Comparison of ENCODE assay signal across 20 cellular contexts in the genomic region with DNA sequence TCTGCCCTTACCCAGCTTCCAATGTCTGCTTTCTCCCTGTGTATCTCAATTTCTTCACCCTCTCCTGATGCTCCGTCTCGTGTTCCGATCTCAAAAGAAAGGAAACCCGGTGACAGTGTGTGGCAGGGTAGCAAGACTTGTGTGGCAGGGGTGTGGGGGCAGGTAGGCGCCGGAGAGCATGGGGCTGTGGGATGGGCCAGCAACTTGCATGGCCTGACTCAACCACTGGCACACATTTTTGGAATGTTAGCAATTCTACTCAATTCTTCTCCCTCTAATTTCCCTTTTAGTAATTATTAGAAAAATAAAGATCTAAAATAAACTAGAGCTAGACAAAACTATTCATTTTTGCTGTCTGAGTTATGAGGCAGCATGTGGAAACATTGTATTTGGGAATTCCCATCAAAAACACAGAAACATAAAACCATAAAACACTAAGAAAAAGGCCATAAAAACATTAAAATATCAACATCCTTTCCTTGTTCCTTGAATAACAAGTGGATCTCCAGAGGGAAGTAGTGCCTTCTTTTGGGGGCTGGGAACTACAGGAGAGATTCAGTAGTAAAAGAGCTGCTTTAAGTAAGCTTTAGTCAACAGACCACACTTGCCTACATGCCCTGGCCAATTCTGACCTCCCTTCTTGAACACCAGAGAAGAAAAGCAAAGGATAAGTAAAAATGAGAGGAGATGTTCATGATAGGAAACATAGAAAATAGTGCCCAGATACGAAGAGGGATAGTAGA. TPM values are rescaled to one million over a fixed set of nuclear protein-coding genes. Genes with fewer than 3 reads are reported as not detected.
A peak's percentile ranks its signal among the peaks of the same experiment; 100 is the strongest.
DNase-seq lines count a peak whose midpoint lies in the region; ATAC-seq and TF ChIP-seq lines count a peak whose summit lies in the region.
"Had no signal": no experiment of that assay in that cellular context is flagged by ENCODE, and none has a peak within 500 bp of the region (broad histone marks: within the 10 kb centered on the region; RNA-seq: fewer than 3 reads in every experiment).

No MANE protein-coding gene starts in this region.

- 95% methylated on average over 7 of the region's 7 CpGs for WGBS in SK-N-SH (ENCODE audit: low lambda C conversion rate)

- H3K4me2 ChIP-seq in SK-N-SH: 0 out of 2 replicates have a peak overlapping the region, but pooled peaks have one; percentile 7

- H3K9me3 ChIP-seq in SK-N-SH: no peaks in the 10 kb centered on the region
- no peaks in the 10 kb centered on the region for H3K9me3 ChIP-seq in ascending aorta
- no peaks in the 10 kb centered on the region for H3K9me3 ChIP-seq in mucosa of rectum (ENCODE audit: control insufficient read depth in 2 of 2, low read length in 2 of 2)

- POLR2A ChIA-PET in SK-N-SH (lab: Yijun Ruan, JAX) (no interaction called here), RWPE1 (lab: Yijun Ruan, JAX; ENCODE audit: low non-redundant PET) (no interaction called here)

- no peak overlapping the region for H2AFZ ChIP-seq in SK-N-SH (ENCODE audit: low read depth)

- no peak overlapping the region for H3K4me3 ChIP-seq in SK-N-SH (ENCODE audit: low read depth in 2 of 2, low read length in 1 of 2)
- no peak overlapping the region for H3K4me3 ChIP-seq in ascending aorta
- H3K4me3 ChIP-seq in mucosa of rectum (ENCODE audit: low read length in 2 of 2): peak overlapping the region in 1 of 2 donors; percentile 43
- H3K4me3 ChIP-seq: K562 had no signal

- H3K79me2 ChIP-seq in SK-N-SH (ENCODE audit: insufficient read depth): peaks cover 34% of the 10 kb centered on the region; the same call in 1 of the 2 replicates

- H3K36me3 ChIP-seq in SK-N-SH (replicated peaks in 1 of 2; ENCODE audit: control insufficient read depth in 1 of 2, insufficient read depth in 2 of 2, low read length in 1 of 2) (peaks cover 10 to 15% of the 10 kb centered on the region in 2 experiments), ascending aorta (no peaks in the 10 kb centered on the region), mucosa of rectum (ENCODE audit: control insufficient read depth in 2 of 2, insufficient read depth in 2 of 2, low read length in 2 of 2) (no peaks in the 10 kb centered on the region)

- H3K4me1 ChIP-seq in SK-N-SH (ENCODE audit: control insufficient read depth in 1 of 2, insufficient read depth in 2 of 2, low read depth in 1 of 2, low read length in 1 of 2) (peaks cover 6 to 19% of the 10 kb centered on the region in 2 experiments; a peak in 3 of 4 replicates), ascending aorta (peaks cover 0 to 18% of the 10 kb centered on the region in 2 donors), mucosa of rectum (ENCODE audit: control insufficient read depth in 2 of 2, insufficient read depth in 2 of 2, low read length in 2 of 2) (peaks cover 3 to 10% of the 10 kb centered on the region in 2 donors)

- H4K20me1 ChIP-seq in SK-N-SH (ENCODE audit: insufficient read depth): no peaks in the 10 kb centered on the region

- TF ChIP-seq RAD21 in SK-N-SH (IDR thresholded peaks at IDR 0.05; ENCODE audit: low read length): no peak

- DNase-seq in SK-N-SH (no peak), ascending aorta (ENCODE audit: low spot score in 2 of 2) (no peak), NCI-H748 (lab: John Stamatoyannopoulos, UW; ENCODE audit: unreplicated experiment) (no peak), RWPE1 (ENCODE audit: low spot score) (no peak), GDM1 (lab: John Stamatoyannopoulos, UW) (no peak)
- no peak for DNase-seq in stimulated activated CD4-positive, alpha-beta T cell treated with anti-CD3 and anti-CD28 coated beads, Interleukin-2, amount 100 ng/mL, for 24 hours
- DNase-seq: activated CD4-positive, alpha-beta T cell treated with anti-CD3 and anti-CD28 coated beads for 4 hours; CD8-positive, alpha-beta memory T cell; effector CD4-positive, alpha-beta T cell; GF-D8; hippocampal formation; NCI-H1105; nucleus accumbens; Right ventricle myocardium superior; stimulated activated CD4-positive, alpha-beta T cell treated with anti-CD3 and anti-CD28 coated beads, Interleukin-4, amount 100 ng/mL, for 4 hours; T-helper 2 cell had no signal

- no peak for TF ChIP-seq CTCF in SK-N-SH (IDR thresholded peaks at IDR 0.05)
- TF ChIP-seq CTCF in ascending aorta (IDR thresholded peaks at IDR 0.05): no peak
- TF ChIP-seq CTCF in RWPE1 (conservative IDR thresholded peaks at IDR 0.05; ENCODE audit: low read depth): no peak

- intact Hi-C loops in ascending aorta (cut with DNase I): no loop called here

- no peak overlapping the region; the same call in 1 of the 2 replicates for H3K9ac ChIP-seq in SK-N-SH
- no peak overlapping the region for H3K9ac ChIP-seq in mucosa of rectum (ENCODE audit: low read depth in 1 of 2, low read length in 2 of 2)

- H3K9me2 ChIP-seq in SK-N-SH: no peaks in the 10 kb centered on the region

- H3K27ac ChIP-seq in SK-N-SH (ENCODE audit: low read depth in 2 of 2, low read length in 1 of 2): peak overlapping the region; percentile 56; a peak in 3 of 4 replicates
- peak overlapping the region; percentile 22 to 37 for H3K27ac ChIP-seq in ascending aorta
- H3K27ac ChIP-seq in mucosa of rectum (ENCODE audit: low read depth in 2 of 2, low read length in 2 of 2): peak overlapping the region; percentile 14 to 19
- no peak overlapping the region for H3K27ac ChIP-seq in RWPE1

- no peaks in the 10 kb centered on the region for H3K27me3 ChIP-seq in SK-N-SH (ENCODE audit: insufficient read depth)
- no peaks in the 10 kb centered on the region for H3K27me3 ChIP-seq in ascending aorta
- H3K27me3 ChIP-seq in mucosa of rectum (ENCODE audit: control insufficient read depth in 2 of 2, insufficient read depth in 2 of 2, low read length in 2 of 2): no peaks in the 10 kb centered on the region

- CTCF ChIA-PET in SK-N-SH (lab: Yijun Ruan, JAX): interaction anchor here (1.0 to 1.3 kb wide), 2 partner anchors 10 to 15 kb away, joined by 3 to 4 read pairs; no protein-coding TSS in a partner anchor
- CTCF ChIA-PET in RWPE1 (lab: Yijun Ruan, JAX): interaction anchor here (0.7 kb wide), 1 partner anchor 165 kb away, joined by 3 read pairs; no protein-coding TSS in a partner anchor

- ATAC-seq in SK-N-SH treated with all-trans-retinoic acid at 6 μM for 48 hours: no peak
- ATAC-seq: activated naive CD4-positive, alpha-beta T cell treated with anti-CD3 and anti-CD28 coated beads, Interleukin-2, amount 50 U/mL, for 72 hours; K562 had no signal

- no peak for TF ChIP-seq EP300 in SK-N-SH (IDR thresholded peaks at IDR 0.05; ENCODE audit: borderline replicate concordance in 1 of 2, low read depth in 1 of 2, low read length in 1 of 2)

- H3F3A ChIP-seq in SK-N-SH (replicated peaks; ENCODE audit: insufficient read depth): peaks cover 27% of the 10 kb centered on the region

TF ChIP-seq in SK-N-SH, 30 proteins besides CTCF, POLR2A, EP300 and RAD21 (continues in another document):
- TF ChIP-seq GABPA (IDR thresholded peaks at IDR 0.05; ENCODE audit: low read depth) (no peak), MXI1 (IDR thresholded peaks at IDR 0.05; ENCODE audit: low read depth, low read length) (no peak), JUND (IDR thresholded peaks at IDR 0.05) (no peak), CHD2 (IDR thresholded peaks at IDR 0.05; ENCODE audit: low read length, partially characterized antibody) (no peak)

TF ChIP-seq in SK-N-SH treated with all-trans-retinoic acid at 6 μM for 48 hours, 23 proteins besides CTCF, POLR2A, EP300 and RAD21 (continues in another document):
- no peak for TF ChIP-seq TCF4 (CRISPR knock-in tag; IDR thresholded peaks at IDR 0.05; ENCODE audit: borderline replicate concordance)
- no peak for TF ChIP-seq PATZ1 (CRISPR knock-in tag; IDR thresholded peaks at IDR 0.05; ENCODE audit: borderline replicate concordance)
- no peak for TF ChIP-seq ZFP30 (CRISPR knock-in tag; IDR thresholded peaks at IDR 0.05)
- TF ChIP-seq ISL1 (CRISPR knock-in tag; IDR thresholded peaks at IDR 0.05): no peak
- no peak for TF ChIP-seq ESRRG (CRISPR knock-in tag; IDR thresholded peaks at IDR 0.05)
- TF ChIP-seq ZNF8 (CRISPR knock-in tag; IDR thresholded peaks at IDR 0.05): no peak
- TF ChIP-seq GLIS3 (CRISPR knock-in tag; IDR thresholded peaks at IDR 0.05): no peak
- TF ChIP-seq PPARA (CRISPR knock-in tag; IDR thresholded peaks at IDR 0.05; ENCODE audit: borderline replicate concordance): no peak

RNA-seq across cellular contexts. Expression of gene SEMA3C, which starts 21.8 kb away (rescaled TPM):
- 51.1 and 64.1 TPM in 2 replicates for polyA plus RNA-seq in SK-N-SH (2012; rRNA removed)
- polyA plus RNA-seq in SK-N-SH (2012; cell fraction: cytosol; rRNA removed): 61.6 and 67.3 TPM in 2 replicates
- polyA plus RNA-seq in SK-N-SH (2012; cell fraction: nucleus; rRNA removed): 66.6 and 76.1 TPM in 2 replicates
- 16.6 TPM for total RNA-seq in ascending aorta
- total RNA-seq: activated naive CD4-positive, alpha-beta T cell treated with anti-CD3 and anti-CD28 coated beads, Interleukin-2, amount 50 U/mL, for 72 hours; CD8-positive, alpha-beta memory T cell had no signal
- polyA plus RNA-seq: CD8-positive, alpha-beta memory T cell had no signal
